ENCODE assay signal across 8 cellular contexts in the genomic region with DNA sequence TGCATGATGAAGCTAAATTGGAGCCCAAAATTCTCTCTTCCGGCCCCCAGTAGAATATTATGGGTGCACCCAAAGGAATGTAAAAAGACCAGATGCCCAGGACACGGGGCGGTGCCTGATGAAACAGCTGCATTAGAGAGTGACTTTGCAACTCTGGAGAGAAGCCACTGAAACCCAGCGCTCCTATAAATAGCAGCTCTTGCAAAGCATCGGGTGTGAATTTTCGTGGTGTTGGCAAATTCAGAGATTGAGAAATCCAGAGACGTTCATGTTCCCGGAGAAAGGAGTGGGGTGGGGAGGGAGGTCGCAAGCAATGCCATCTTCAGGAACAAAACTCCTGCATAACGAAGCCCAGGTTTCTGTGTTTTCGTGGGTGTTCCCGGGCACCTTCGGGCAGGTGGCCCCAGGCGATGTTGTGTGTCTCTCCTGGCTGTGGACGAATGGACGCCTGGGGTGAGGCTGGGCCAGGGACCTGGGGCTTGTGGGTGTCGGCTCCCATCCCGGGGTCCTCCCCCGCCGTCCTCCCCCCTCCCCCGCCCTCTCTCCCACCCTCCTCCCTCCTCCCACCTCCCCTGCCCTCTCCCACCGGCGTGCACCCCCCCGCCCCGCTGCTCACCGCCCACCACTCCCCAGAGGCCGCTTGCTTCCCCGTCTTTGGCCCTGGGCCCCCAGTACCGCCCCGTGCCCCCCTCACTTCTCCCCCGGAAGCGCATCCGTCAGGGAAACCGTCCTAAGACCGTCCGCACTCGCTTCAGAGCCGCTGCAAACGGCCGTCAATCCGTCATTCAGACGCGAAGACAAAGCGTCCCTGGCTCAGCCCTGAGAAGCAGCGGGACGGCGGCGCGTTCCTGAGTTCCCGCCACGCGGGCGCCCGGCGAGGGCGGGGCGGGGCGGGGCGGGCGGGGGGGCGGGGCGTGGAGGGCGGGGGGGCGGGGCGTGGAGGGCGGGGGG. TPM values are rescaled to one million over a fixed set of nuclear protein-coding genes. Genes with fewer than 3 reads are reported as not detected.
A peak's percentile ranks its signal among the peaks of the same experiment; 100 is the strongest.
DNase-seq lines count a peak whose midpoint lies in the region; FAIRE-seq and TF ChIP-seq lines count a peak whose summit lies in the region.

No MANE protein-coding gene starts in this region.

- intact Hi-C loops in tibial artery (cut with DNase I; ENCODE audit: low total_unique reads), result loop anchor here (2.0 to 5.0 kb wide), 2 partner anchors 25 to 56 kb away; no protein-coding TSS in a partner anchor

- peak overlapping the region; percentile 31 for H3K4me3 ChIP-seq in neuron (ENCODE audit: low read length)
- peak overlapping the region; percentile 64 to 76 for H3K4me3 ChIP-seq in tibial artery

- H3K4me1 ChIP-seq in neuron (ENCODE audit: insufficient read depth, low read length) (peaks cover 7% of the 10 kb centered on the region), tibial artery (peaks cover 0 to 20% (median 12%) of the 10 kb centered on the region in 4 donors)

- H3K9me3 ChIP-seq in neuron (ENCODE audit: low read length) (peaks cover 6% of the 10 kb centered on the region), tibial artery (no peaks in the 10 kb centered on the region)

- peak overlapping the region; percentile 94 to 95 for H3K27ac ChIP-seq in tibial artery

- TF ChIP-seq CTCF in tibial artery (IDR thresholded peaks at IDR 0.05), result no peak

- H3K36me3 ChIP-seq in neuron (ENCODE audit: insufficient read depth, low read length) (no peaks in the 10 kb centered on the region), tibial artery (no peaks in the 10 kb centered on the region)

- FAIRE-seq in frontal cortex (lab: Jason Lieb, UNC), result no peak

- DNase-seq in NCI-H2227 (lab: John Stamatoyannopoulos, UW; ENCODE audit: unreplicated experiment) (peak; percentile 70), NCI-H2227 treated with DMSO at 0.1 percent for 48 hours (lab: John Stamatoyannopoulos, UW) (no peak), OCI-M1 (lab: John Stamatoyannopoulos, UW) (peak; percentile 88), activated gamma-delta T cell (lab: John Stamatoyannopoulos, UW) (peak; percentile 49), frontal cortex (ENCODE audit: low spot score in 2 of 2) (peak; percentile 69 to 78), tibial artery (peak; percentile 91 to 93), DMS79 treated with DMSO at 0.1 percent for 48 hours (lab: John Stamatoyannopoulos, UW) (no peak)

- no peaks in the 10 kb centered on the region for H3K27me3 ChIP-seq in neuron (ENCODE audit: insufficient read depth, low read length)
- H3K27me3 ChIP-seq in tibial artery, result no peaks in the 10 kb centered on the region

- H2AFZ ChIP-seq in neuron (ENCODE audit: low read depth, low read length), result no peak overlapping the region

RNA-seq across cellular contexts. Expression of a gene that starts 26.7 kb away (rescaled TPM):
- total RNA-seq in frontal cortex, result 18.8 TPM

RNA-seq across cellular contexts. Expression of a gene that starts 53.6 kb away (rescaled TPM):
- total RNA-seq in frontal cortex, result 35.9 TPM

Comparison
In these comparisons a context has a peak if more than half of its experiments do, and no peak if none do; other contexts are left out.
1. DNase-seq: peak in NCI-H2227 (single experiment), OCI-M1 (single experiment), activated gamma-delta T cell (single experiment), frontal cortex (2 of 2) and tibial artery (2 of 2); none in NCI-H2227 treated with DMSO at 0.1 percent for 48 hours (single experiment) and DMS79 treated with DMSO at 0.1 percent for 48 hours (single experiment).